In genomic region chr20:324177-325042, GRCh38 we compare ENCODE assay signal across 1 cellular context.
TF ChIP-seq lines count a peak whose summit lies in the region.

No MANE protein-coding gene starts in this region.

TF ChIP-seq in A549, 52 proteins besides CTCF, POLR2A, EP300 and RAD21 (continued from another document):
- TF ChIP-seq SMC3 (IDR thresholded peaks at IDR 0.05) (peak; percentile 41; the same call in 2 of the 3 replicates), E2F6 (IDR thresholded peaks at IDR 0.05; ENCODE audit: borderline replicate concordance, low read depth) (peak; percentile 95), HOXB5 (CRISPR knock-in tag; IDR thresholded peaks at IDR 0.05) (peak; percentile 77), ATOH8 (CRISPR knock-in tag; IDR thresholded peaks at IDR 0.05; ENCODE audit: low read depth) (peak; percentile 19; the same call in 1 of the 2 replicates), EHMT2 (IDR thresholded peaks at IDR 0.05; ENCODE audit: low read depth) (no peak), ZSCAN20 (CRISPR knock-in tag; IDR thresholded peaks at IDR 0.05) (no peak), RARB (CRISPR knock-in tag; IDR thresholded peaks at IDR 0.05) (no peak), NFE2L2 (conservative IDR thresholded peaks at IDR 0.05; ENCODE audit: low read length) (no peak), NR3C1 (IDR thresholded peaks at IDR 0.05) (no peak), CBX8 (IDR thresholded peaks at IDR 0.05) (no peak), ZNF302 (CRISPR knock-in tag; IDR thresholded peaks at IDR 0.05) (no peak), HES2 (IDR thresholded peaks at IDR 0.05) (no peak), EHF (CRISPR knock-in tag; IDR thresholded peaks at IDR 0.05) (no peak), CHD2 (IDR thresholded peaks at IDR 0.05; ENCODE audit: low read length, partially characterized antibody) (no peak), FOSB (CRISPR knock-in tag; IDR thresholded peaks at IDR 0.05) (peak; percentile 69; the same call in 1 of the 2 replicates), KDM1A (IDR thresholded peaks at IDR 0.05; ENCODE audit: low read depth) (no peak), ZFP36 (IDR thresholded peaks at IDR 0.05; ENCODE audit: borderline replicate concordance, partially characterized antibody) (no peak), KDM5A (IDR thresholded peaks at IDR 0.05) (no peak), MYC (IDR thresholded peaks at IDR 0.05; ENCODE audit: borderline replicate concordance, low read length) (peak; percentile 100), CHD4 (IDR thresholded peaks at IDR 0.05; ENCODE audit: borderline replicate concordance) (no peak), HOXB13 (CRISPR knock-in tag; IDR thresholded peaks at IDR 0.05; ENCODE audit: low read depth) (no peak), POLR2AphosphoS2 (conservative IDR thresholded peaks at IDR 0.05; ENCODE audit: low read length) (no peak), HDAC2 (IDR thresholded peaks at IDR 0.05) (no peak), GATA3 (IDR thresholded peaks at IDR 0.05; ENCODE audit: borderline replicate concordance) (peak; percentile 65; the same call in 1 of the 2 replicates), NPAS2 (CRISPR knock-in tag; IDR thresholded peaks at IDR 0.05; ENCODE audit: borderline replicate concordance) (peak; percentile 96), ESRRA (IDR thresholded peaks at IDR 0.05; ENCODE audit: borderline replicate concordance, low read length) (peak; percentile 90), TFCP2L1 (CRISPR knock-in tag; IDR thresholded peaks at IDR 0.05) (peak; percentile 82), FOSL2 (IDR thresholded peaks at IDR 0.05) (no peak), FOSL2 (CRISPR knock-in tag; IDR thresholded peaks at IDR 0.05) (peak; percentile 32), CEBPB (IDR thresholded peaks at IDR 0.05) (no peak), JUNB (IDR thresholded peaks at IDR 0.05) (no peak), RCOR1 (IDR thresholded peaks at IDR 0.05; ENCODE audit: low read depth, low read length) (no peak), TP53 (CRISPR knock-in tag; IDR thresholded peaks at IDR 0.05) (0 out of 2 replicates have a peak, but pooled peaks have one; percentile 71), SREBF2 (IDR thresholded peaks at IDR 0.05) (no peak), MAFK (IDR thresholded peaks at IDR 0.05; ENCODE audit: partially characterized antibody) (no peak), MAZ (IDR thresholded peaks at IDR 0.05; ENCODE audit: borderline replicate concordance, low read depth, low read length) (no peak; the same call in 1 of the 2 replicates), HOXA7 (CRISPR knock-in tag; IDR thresholded peaks at IDR 0.05) (no peak), CBX2 (IDR thresholded peaks at IDR 0.05; ENCODE audit: borderline replicate concordance, low read depth) (no peak), FOXS1 (CRISPR knock-in tag; IDR thresholded peaks at IDR 0.05) (peak; percentile 58; the same call in 1 of the 2 replicates), RFX5 (IDR thresholded peaks at IDR 0.05) (peak; percentile 93), HEYL (CRISPR knock-in tag; IDR thresholded peaks at IDR 0.05) (no peak), JUN (IDR thresholded peaks at IDR 0.05) (peak; percentile 46 to 88; a peak in 4 of 5 replicates), ZC3H11A (IDR thresholded peaks at IDR 0.05) (no peak), PHF8 (IDR thresholded peaks at IDR 0.05; ENCODE audit: borderline replicate concordance, low read depth) (peak; percentile 15)
- TF ChIP-seq, protein P1, sequence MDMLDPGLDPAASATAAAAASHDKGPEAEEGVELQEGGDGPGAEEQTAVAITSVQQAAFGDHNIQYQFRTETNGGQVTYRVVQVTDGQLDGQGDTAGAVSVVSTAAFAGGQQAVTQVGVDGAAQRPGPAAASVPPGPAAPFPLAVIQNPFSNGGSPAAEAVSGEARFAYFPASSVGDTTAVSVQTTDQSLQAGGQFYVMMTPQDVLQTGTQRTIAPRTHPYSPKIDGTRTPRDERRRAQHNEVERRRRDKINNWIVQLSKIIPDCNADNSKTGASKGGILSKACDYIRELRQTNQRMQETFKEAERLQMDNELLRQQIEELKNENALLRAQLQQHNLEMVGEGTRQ (IDR thresholded peaks at IDR 0.05): peak; percentile 86
- TF ChIP-seq, protein P2, sequence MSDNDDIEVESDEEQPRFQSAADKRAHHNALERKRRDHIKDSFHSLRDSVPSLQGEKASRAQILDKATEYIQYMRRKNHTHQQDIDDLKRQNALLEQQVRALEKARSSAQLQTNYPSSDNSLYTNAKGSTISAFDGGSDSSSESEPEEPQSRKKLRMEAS (IDR thresholded peaks at IDR 0.05): peak; percentile 100
- TF ChIP-seq, protein P3, sequence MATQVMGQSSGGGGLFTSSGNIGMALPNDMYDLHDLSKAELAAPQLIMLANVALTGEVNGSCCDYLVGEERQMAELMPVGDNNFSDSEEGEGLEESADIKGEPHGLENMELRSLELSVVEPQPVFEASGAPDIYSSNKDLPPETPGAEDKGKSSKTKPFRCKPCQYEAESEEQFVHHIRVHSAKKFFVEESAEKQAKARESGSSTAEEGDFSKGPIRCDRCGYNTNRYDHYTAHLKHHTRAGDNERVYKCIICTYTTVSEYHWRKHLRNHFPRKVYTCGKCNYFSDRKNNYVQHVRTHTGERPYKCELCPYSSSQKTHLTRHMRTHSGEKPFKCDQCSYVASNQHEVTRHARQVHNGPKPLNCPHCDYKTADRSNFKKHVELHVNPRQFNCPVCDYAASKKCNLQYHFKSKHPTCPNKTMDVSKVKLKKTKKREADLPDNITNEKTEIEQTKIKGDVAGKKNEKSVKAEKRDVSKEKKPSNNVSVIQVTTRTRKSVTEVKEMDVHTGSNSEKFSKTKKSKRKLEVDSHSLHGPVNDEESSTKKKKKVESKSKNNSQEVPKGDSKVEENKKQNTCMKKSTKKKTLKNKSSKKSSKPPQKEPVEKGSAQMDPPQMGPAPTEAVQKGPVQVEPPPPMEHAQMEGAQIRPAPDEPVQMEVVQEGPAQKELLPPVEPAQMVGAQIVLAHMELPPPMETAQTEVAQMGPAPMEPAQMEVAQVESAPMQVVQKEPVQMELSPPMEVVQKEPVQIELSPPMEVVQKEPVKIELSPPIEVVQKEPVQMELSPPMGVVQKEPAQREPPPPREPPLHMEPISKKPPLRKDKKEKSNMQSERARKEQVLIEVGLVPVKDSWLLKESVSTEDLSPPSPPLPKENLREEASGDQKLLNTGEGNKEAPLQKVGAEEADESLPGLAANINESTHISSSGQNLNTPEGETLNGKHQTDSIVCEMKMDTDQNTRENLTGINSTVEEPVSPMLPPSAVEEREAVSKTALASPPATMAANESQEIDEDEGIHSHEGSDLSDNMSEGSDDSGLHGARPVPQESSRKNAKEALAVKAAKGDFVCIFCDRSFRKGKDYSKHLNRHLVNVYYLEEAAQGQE (IDR thresholded peaks at IDR 0.05): 0 out of 2 replicates have a peak, but pooled peaks have one; percentile 13
- TF ChIP-seq, protein P4, sequence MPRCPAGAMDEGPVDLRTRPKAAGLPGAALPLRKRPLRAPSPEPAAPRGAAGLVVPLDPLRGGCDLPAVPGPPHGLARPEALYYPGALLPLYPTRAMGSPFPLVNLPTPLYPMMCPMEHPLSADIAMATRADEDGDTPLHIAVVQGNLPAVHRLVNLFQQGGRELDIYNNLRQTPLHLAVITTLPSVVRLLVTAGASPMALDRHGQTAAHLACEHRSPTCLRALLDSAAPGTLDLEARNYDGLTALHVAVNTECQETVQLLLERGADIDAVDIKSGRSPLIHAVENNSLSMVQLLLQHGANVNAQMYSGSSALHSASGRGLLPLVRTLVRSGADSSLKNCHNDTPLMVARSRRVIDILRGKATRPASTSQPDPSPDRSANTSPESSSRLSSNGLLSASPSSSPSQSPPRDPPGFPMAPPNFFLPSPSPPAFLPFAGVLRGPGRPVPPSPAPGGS (IDR thresholded peaks at IDR 0.05): no peak; the same call in 1 of the 3 replicates
